ENCODE assay signal across 23 cellular contexts in genomic region chr3:81709606-81710005, GRCh38.
"Had no signal": no experiment of that assay in that cellular context is flagged by ENCODE, and none has a peak within 500 bp of the region (broad histone marks: within the 10 kb centered on the region; RNA-seq: fewer than 3 reads in every experiment).

No MANE protein-coding gene starts in this region.

- H3K9me3 ChIP-seq: left lung, pancreas, stomach, thyroid gland, vagina had no signal

- H3K4me2 ChIP-seq: smooth muscle cell had no signal

- H3K4me1 ChIP-seq: stomach, thyroid gland had no signal

- H3K27ac ChIP-seq: epithelial cell of prostate, left lung, pancreas, stomach, thyroid gland, vagina had no signal

- H3K36me3 ChIP-seq: left lung, pancreas, stomach, thyroid gland, vagina had no signal

- DNase-seq: cortex of kidney; foreskin fibroblast; glutamatergic neuron; kidney; natural killer cell; occipital lobe; pancreas; retina; stimulated activated CD4-positive, alpha-beta T cell treated with anti-CD3 and anti-CD28 coated beads, Interleukin-12 subunit alpha, Interleukin-12 subunit beta, amount 100 ng/mL, for 4 hours; stimulated activated CD4-positive, alpha-beta T cell treated with anti-CD3 and anti-CD28 coated beads, Interleukin-1b, Interleukin-23, amount 100 ng/mL, for 48 hours; stimulated activated CD4-positive, alpha-beta T cell treated with anti-CD3 and anti-CD28 coated beads, Interleukin-4, amount 100 ng/mL, for 24 hours; stimulated activated naive CD4-positive, alpha-beta T cell treated with Interleukin-2 at 50 U/mL for 16 hours; stomach; thyroid gland; trophoblast cell had no signal

- H3K4me3 ChIP-seq: left lung, lung, pancreas, smooth muscle cell, stomach, thyroid gland, vagina had no signal

- FAIRE-seq: kidney had no signal

- ATAC-seq: esophagus mucosa; left lung; natural killer cell; pancreas; sciatic nerve; stimulated activated effector memory CD8-positive, alpha-beta T cell treated with anti-CD3 and anti-CD28 coated beads, Interleukin-12 subunit alpha, Interleukin-12 subunit beta, amount 100 ng/mL, for 72 hours had no signal

- H3K27me3 ChIP-seq: left lung, pancreas, stomach, thyroid gland, vagina had no signal
